In the genomic region with DNA sequence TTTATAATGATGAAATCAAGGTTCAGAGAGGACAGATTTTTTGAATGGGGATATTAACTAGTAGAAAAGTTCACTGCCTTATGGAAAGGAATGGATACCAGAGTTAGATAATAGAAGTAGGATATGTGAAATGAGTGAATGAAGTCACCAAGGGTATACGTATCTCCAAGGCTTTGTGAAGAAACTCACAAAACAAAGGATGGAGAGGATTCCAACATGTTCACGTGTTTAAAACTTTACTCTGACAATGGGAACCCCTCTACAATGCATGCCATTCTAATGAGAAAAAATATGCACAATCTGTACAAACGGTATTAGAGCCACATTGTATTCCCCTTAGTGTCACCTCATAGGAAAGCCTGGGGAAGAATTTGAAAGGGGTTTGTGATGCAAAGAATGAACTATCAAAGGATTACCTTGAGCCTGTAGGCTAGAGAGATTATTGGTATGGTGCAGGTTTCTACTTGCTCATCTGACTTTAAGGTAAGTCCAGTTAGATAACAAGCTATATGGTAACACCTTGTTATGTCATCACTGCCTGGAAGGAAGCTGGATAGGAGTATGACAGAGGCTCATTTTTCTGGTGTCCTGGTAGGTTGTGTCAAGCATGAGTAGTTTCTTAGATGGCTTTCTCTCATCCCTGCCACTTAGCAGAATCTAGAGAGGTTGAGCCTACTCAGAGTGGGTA, we compare ENCODE assay signal across 20 cellular contexts.
DNase-seq lines count a peak whose midpoint lies in the region; ATAC-seq and TF ChIP-seq lines count a peak whose summit lies in the region.
"Had no signal": no experiment of that assay in that cellular context is flagged by ENCODE, and none has a peak within 500 bp of the region (broad histone marks: within the 10 kb centered on the region; RNA-seq: fewer than 3 reads in every experiment).

No MANE protein-coding gene starts in this region.

- H3K9me3 Mint-ChIP-seq in H9, result no peaks in the 10 kb centered on the region; a peak in 1 of 5 replicates
- H3K9me3 Mint-ChIP-seq in activated CD4-positive, alpha-beta memory T cell treated with anti-CD3 and anti-CD28 coated beads for 36 hours, result no peaks in the 10 kb centered on the region
- H3K9me3 Mint-ChIP-seq in endodermal cell, result no peaks in the 10 kb centered on the region
- H3K9me3 Mint-ChIP-seq: CD4-positive, alpha-beta T cell; GM23338 had no signal

- no peaks in the 10 kb centered on the region for H3K27me3 ChIP-seq in H9 (ENCODE audit: insufficient read depth, low read length)
- H3K27me3 ChIP-seq in HUES64 (ENCODE audit: insufficient read depth, low read length), result no peaks in the 10 kb centered on the region
- no peaks in the 10 kb centered on the region for H3K27me3 ChIP-seq in neuronal stem cell (ENCODE audit: control insufficient read depth in 3 of 3, insufficient read depth in 3 of 3, low read depth in 1 of 3, low read length in 3 of 3)
- no peaks in the 10 kb centered on the region for H3K27me3 ChIP-seq in endodermal cell (ENCODE audit: control insufficient read depth, insufficient read depth, low read length, poor library complexity, severe bottlenecking)

- H3K14ac ChIP-seq in H9 (ENCODE audit: insufficient read depth, low read length) (no peak overlapping the region), neuronal stem cell (ENCODE audit: low read length) (no peak overlapping the region)

- no peaks in the 10 kb centered on the region for H3K36me3 ChIP-seq in HUES64 (ENCODE audit: insufficient read depth, low read length)
- H3K36me3 ChIP-seq in neuronal stem cell (replicated peaks in 1 of 2; ENCODE audit: control insufficient read depth in 2 of 2, insufficient read depth in 2 of 2, low read length in 2 of 2), result no peaks in the 10 kb centered on the region
- no peaks in the 10 kb centered on the region for H3K36me3 ChIP-seq in endodermal cell (ENCODE audit: control insufficient read depth, insufficient read depth, low read length)

- H3K9me3 ChIP-seq in H9 (ENCODE audit: control insufficient read depth, low read depth, low read length), result no peaks in the 10 kb centered on the region
- no peaks in the 10 kb centered on the region for H3K9me3 ChIP-seq in HUES64 (ENCODE audit: insufficient read depth, low read depth, low read length)
- H3K9me3 ChIP-seq in neuronal stem cell (replicated peaks in 1 of 2; ENCODE audit: control insufficient read depth in 2 of 2, insufficient read depth in 1 of 2, low read depth in 1 of 2, low read length in 2 of 2), result no peaks in the 10 kb centered on the region
- no peaks in the 10 kb centered on the region for H3K9me3 ChIP-seq in endodermal cell (ENCODE audit: control insufficient read depth, low read length)

- H3K4me2 ChIP-seq in H9 (ENCODE audit: insufficient read depth, insufficient read length, low read length), result no peak overlapping the region
- peak overlapping the region; percentile 2 for H3K4me2 ChIP-seq in neuronal stem cell (ENCODE audit: insufficient read depth, low read length, poor library complexity, severe bottlenecking)
- H3K4me2 ChIP-seq: GM23338, KMS-11 had no signal

- POLR2A ChIA-PET in activated CD4-positive, alpha-beta memory T cell treated with anti-CD3 and anti-CD28 coated beads for 36 hours (lab: Charles Lee), result no interaction called here

- H4K5ac ChIP-seq in H9 (ENCODE audit: insufficient read length, low read depth, low read length), result no peak overlapping the region

- H3K23me2 ChIP-seq in H9 (ENCODE audit: insufficient read length, low read depth, low read length, poor library complexity, severe bottlenecking), result no peaks in the 10 kb centered on the region

- H3K4me3 ChIP-seq in HUES64 (ENCODE audit: low read length) (no peak overlapping the region), neuronal stem cell (ENCODE audit: low read length in 2 of 2) (no peak overlapping the region), endodermal cell (ENCODE audit: low read length) (no peak overlapping the region)
- H3K4me3 ChIP-seq: GM12878, GM23338 had no signal

- no peak overlapping the region for H3K4ac ChIP-seq in H9 (ENCODE audit: low read depth, low read length)
- no peak overlapping the region for H3K4ac ChIP-seq in neuronal stem cell (ENCODE audit: low read length)

- H2AFZ ChIP-seq in H9 (ENCODE audit: low read length), result no peak overlapping the region
- H2AFZ ChIP-seq in neuronal stem cell (ENCODE audit: low read length), result no peak overlapping the region
- H2AFZ ChIP-seq: GM23338 had no signal

- H3K36me3 Mint-ChIP-seq in H9 (ENCODE audit: insufficient read depth in 1 of 3, low read depth in 3 of 3), result peaks cover 0 to 2% (median 0%) of the 10 kb centered on the region in 3 experiments; a peak in 2 of 7 replicates
- H3K36me3 Mint-ChIP-seq in activated CD4-positive, alpha-beta memory T cell treated with anti-CD3 and anti-CD28 coated beads for 36 hours, result no peaks in the 10 kb centered on the region
- H3K36me3 Mint-ChIP-seq in endodermal cell (ENCODE audit: low read depth), result no peaks in the 10 kb centered on the region

- H3K79me2 ChIP-seq in H9 (ENCODE audit: insufficient read depth, low read length), result no peaks in the 10 kb centered on the region

- H2BK12ac ChIP-seq in H9 (ENCODE audit: insufficient read length, low read depth, low read length) (no peak overlapping the region), neuronal stem cell (ENCODE audit: low read length) (no peak overlapping the region)

- H3K27ac ChIP-seq in H9 (ENCODE audit: insufficient read length, low read depth, low read length) (no peak overlapping the region), HUES64 (ENCODE audit: low read depth, low read length) (peak overlapping the region; percentile 12; the same call in 1 of the 2 replicates), neuronal stem cell (replicated peaks; ENCODE audit: low read length) (no peak overlapping the region), endodermal cell (ENCODE audit: low read depth, low read length) (no peak overlapping the region)
- H3K27ac ChIP-seq: KMS-11 had no signal

- H4K8ac ChIP-seq in H9 (replicated peaks; ENCODE audit: insufficient read length, low read depth, low read length) (no peak overlapping the region), neuronal stem cell (ENCODE audit: low read depth, low read length) (no peak overlapping the region)

- H3T11ph ChIP-seq in H9 (ENCODE audit: low read length), result no peak overlapping the region

- WGBS in H9 (ENCODE audit: extremely low coverage, insufficient read length, low lambda C conversion rate), result no CpG with 5 or more reads among the region's 3 CpGs
- WGBS in HUES64, result 69% methylated on average over 3 of the region's 3 CpGs
- no CpG with 5 or more reads among the region's 3 CpGs for WGBS in neuronal stem cell (ENCODE audit: extremely low coverage in 2 of 2, insufficient read length in 2 of 2, insufficient replicate concordance in 1 of 2), 2 donors
- WGBS in endodermal cell (ENCODE audit: insufficient coverage in 1 of 2, insufficient read length in 1 of 2), 2 experiments, result 78 to 100% methylated on average over 1 to 3 of the region's 3 CpGs

- H4K20me1 ChIP-seq in H9 (ENCODE audit: control insufficient read depth, insufficient read depth, insufficient read length), result no peaks in the 10 kb centered on the region

- CTCF ChIA-PET in activated CD4-positive, alpha-beta memory T cell treated with anti-CD3 and anti-CD28 coated beads for 36 hours (lab: Charles Lee), result no interaction called here

- no peaks in the 10 kb centered on the region for H3K27me3 Mint-ChIP-seq in H9 (ENCODE audit: low read depth)
- H3K27me3 Mint-ChIP-seq in activated CD4-positive, alpha-beta memory T cell treated with anti-CD3 and anti-CD28 coated beads for 36 hours, result no peaks in the 10 kb centered on the region
- no peaks in the 10 kb centered on the region for H3K27me3 Mint-ChIP-seq in endodermal cell (ENCODE audit: insufficient read depth)
- H3K27me3 Mint-ChIP-seq: B cell; CD4-positive, alpha-beta T cell had no signal

- TF ChIP-seq CTCF in H9 (conservative IDR thresholded peaks at IDR 0.05), result no peak
- TF ChIP-seq CTCF in endodermal cell (conservative IDR thresholded peaks at IDR 0.05), result no peak

- H3K79me1 ChIP-seq in H9 (ENCODE audit: insufficient read depth, low read depth, low read length, poor library complexity, severe bottlenecking) (no peaks in the 10 kb centered on the region), neuronal stem cell (ENCODE audit: low read depth, low read length) (no peaks in the 10 kb centered on the region)

- H3K23ac ChIP-seq in H9 (ENCODE audit: insufficient read length, low read depth, low read length), result no peak overlapping the region
- no peak overlapping the region for H3K23ac ChIP-seq in neuronal stem cell (ENCODE audit: low read depth, low read length, poor library complexity)

- peak; percentile 63 for ATAC-seq in esophagus mucosa
- ATAC-seq in GM19455 (IDR thresholded peaks at IDR 0.05; ENCODE audit: unreplicated experiment), result no peak
- ATAC-seq: GM12878, GM23338, HepG2 had no signal

- no peak overlapping the region for H2BK15ac ChIP-seq in H9 (ENCODE audit: low read depth, low read length)
- H2BK15ac ChIP-seq in neuronal stem cell (ENCODE audit: low read length), result no peak overlapping the region

- no peak overlapping the region for H2BK20ac ChIP-seq in H9 (ENCODE audit: low read depth, low read length, poor library complexity, severe bottlenecking)

- intact Hi-C loops in activated CD4-positive, alpha-beta memory T cell treated with anti-CD3 and anti-CD28 coated beads for 36 hours (cut with micrococcal nuclease), result no loop called here

- H3K27ac Mint-ChIP-seq in H9 (peak overlapping the region in 2 of 3 experiments; percentile 53 to 96; a peak in 5 of 7 replicates), endodermal cell (no peak overlapping the region)
- H3K27ac Mint-ChIP-seq in activated CD4-positive, alpha-beta memory T cell treated with anti-CD3 and anti-CD28 coated beads for 36 hours, result no peak overlapping the region
- H3K27ac Mint-ChIP-seq: B cell; CD4-positive, alpha-beta T cell; GM23338; HFFc6 had no signal

- H3K18ac ChIP-seq in H9 (ENCODE audit: insufficient read length, low read depth, low read length) (no peak overlapping the region), neuronal stem cell (ENCODE audit: low read length) (no peak overlapping the region)

- no peak overlapping the region for H4K91ac ChIP-seq in H9 (ENCODE audit: insufficient read length, low read depth, low read length)
- H4K91ac ChIP-seq in neuronal stem cell (ENCODE audit: low read depth, low read length, poor library complexity), result no peak overlapping the region

- H3K9ac ChIP-seq in H9 (ENCODE audit: extremely low read depth, insufficient read length, low read length), result no peak overlapping the region
- H3K9ac ChIP-seq in HUES64 (ENCODE audit: low read depth, low read length), result no peak overlapping the region
- H3K9ac ChIP-seq in neuronal stem cell (ENCODE audit: low read depth, low read length, poor library complexity), result no peak overlapping the region
- H3K9ac ChIP-seq in endodermal cell (ENCODE audit: extremely low read depth, low read length, poor library complexity, severe bottlenecking), result no peak overlapping the region
- H3K9ac ChIP-seq: KMS-11 had no signal

- no peak for DNase-seq in H9
- DNase-seq in neuronal stem cell (ENCODE audit: low spot score), result no peak
- DNase-seq in activated CD4-positive, alpha-beta memory T cell treated with anti-CD3 and anti-CD28 coated beads for 36 hours, result no peak
- DNase-seq in endodermal cell, result no peak
- DNase-seq in NCI-H510A treated with DMSO at 0.1 percent for 48 hours (lab: John Stamatoyannopoulos, UW), result no peak
- DNase-seq: C1 segment of cervical spinal cord; Calu3; CD4-positive, alpha-beta T cell; DMS 273 treated with DMSO at 0.1 percent for 48 hours; DMS79; HCEC 1CT; HFFc6 had no signal

- H2AK5ac ChIP-seq in H9 (ENCODE audit: insufficient read length, low read length), result no peak overlapping the region
- no peak overlapping the region for H2AK5ac ChIP-seq in neuronal stem cell (ENCODE audit: low read depth, low read length)

- H2BK5ac ChIP-seq in H9 (ENCODE audit: insufficient read length, low read length) (no peak overlapping the region), neuronal stem cell (ENCODE audit: low read length) (no peak overlapping the region)

- H3K4me1 Mint-ChIP-seq in H9 (peaks cover 50 to 58% of the 10 kb centered on the region in 2 experiments), endodermal cell (peaks cover 44% of the 10 kb centered on the region)
- no peaks in the 10 kb centered on the region for H3K4me1 Mint-ChIP-seq in activated CD4-positive, alpha-beta memory T cell treated with anti-CD3 and anti-CD28 coated beads for 36 hours (ENCODE audit: low read depth)
- H3K4me1 Mint-ChIP-seq: B cell had no signal

- H3K4me3 Mint-ChIP-seq in H9 (no peak overlapping the region), endodermal cell (no peak overlapping the region)
- no peak overlapping the region for H3K4me3 Mint-ChIP-seq in activated CD4-positive, alpha-beta memory T cell treated with anti-CD3 and anti-CD28 coated beads for 36 hours
- H3K4me3 Mint-ChIP-seq: B cell; CD4-positive, alpha-beta T cell; GM23338; HFFc6 had no signal

- H2BK120ac ChIP-seq in H9 (ENCODE audit: low read depth, low read length, poor library complexity, severe bottlenecking) (no peak overlapping the region), neuronal stem cell (ENCODE audit: low read depth, low read length) (no peak overlapping the region)

- H3K4me1 ChIP-seq in H9 (ENCODE audit: insufficient read depth, low read length) (peaks cover 5% of the 10 kb centered on the region; the same call in 1 of the 2 replicates), HUES64 (ENCODE audit: insufficient read depth, low read length) (peaks cover 48% of the 10 kb centered on the region), neuronal stem cell (ENCODE audit: control insufficient read depth in 2 of 2, insufficient read depth in 1 of 2, low read depth in 1 of 2, low read length in 2 of 2) (peaks cover 0 to 3% of the 10 kb centered on the region in 2 donors), endodermal cell (ENCODE audit: control insufficient read depth, insufficient read depth, low read length) (peaks cover 6% of the 10 kb centered on the region)

- H3K56ac ChIP-seq in H9 (ENCODE audit: insufficient read length, low read depth, low read length), result no peak overlapping the region

Comparison
In these comparisons a context has a peak if more than half of its experiments do, and no peak if none do; other contexts are left out.
1. H3K27ac Mint-ChIP-seq: peak in H9 (2 of 3); none in activated CD4-positive, alpha-beta memory T cell treated with anti-CD3 and anti-CD28 coated beads for 36 hours (single experiment) and endodermal cell (single experiment).